18 cellular contexts compared by ENCODE assay signal in genomic region chr1:167486090-167486824, GRCh38. TPM values are rescaled to one million over a fixed set of nuclear protein-coding genes. Genes with fewer than 3 reads are reported as not detected.
DNase-seq lines count a peak whose midpoint lies in the region; ATAC-seq and TF ChIP-seq lines count a peak whose summit lies in the region.
"Had no signal": no experiment of that assay in that cellular context is flagged by ENCODE, and none has a peak within 500 bp of the region (broad histone marks: within the 10 kb centered on the region; RNA-seq: fewer than 3 reads in every experiment).

No MANE protein-coding gene starts in this region.

- DNase-seq in left ventricle myocardium inferior (peak; percentile 26), right atrium auricular region (ENCODE audit: low spot score) (no peak), brain microvascular endothelial cell (peak; percentile 20), inferior parietal cortex (ENCODE audit: extremely low spot score) (no peak), NOMO-1 (lab: John Stamatoyannopoulos, UW; ENCODE audit: unreplicated experiment in 2 of 2) (no peak), iPS-NIHi7 (ENCODE audit: extremely low spot score) (no peak)
- DNase-seq: activated CD4-positive, alpha-beta T cell treated with anti-CD3 and anti-CD28 coated beads, Interleukin-2, amount 50 U/mL, for 4 hours; AML-193; NCI-H1092; NCI-H226; stimulated activated CD8-positive, alpha-beta memory T cell treated with anti-CD3 and anti-CD28 coated beads, Interleukin-4, amount 100 ng/mL, for 48 hours had no signal

- H3K4me3 ChIP-seq in left ventricle myocardium inferior, result no peak overlapping the region
- no peak overlapping the region for H3K4me3 ChIP-seq in right atrium auricular region
- no peak overlapping the region for H3K4me3 ChIP-seq in brain microvascular endothelial cell (ENCODE audit: low read depth, low read length)
- no peak overlapping the region for H3K4me3 ChIP-seq in mucosa of rectum (ENCODE audit: low read length in 2 of 2)
- H3K4me3 ChIP-seq: GM12878, heart right ventricle, left lung had no signal

- ATAC-seq in HG03196 (IDR thresholded peaks at IDR 0.05; ENCODE audit: unreplicated experiment), result no peak
- ATAC-seq: GM12878, left lung had no signal

- H3K9me3 ChIP-seq in left ventricle myocardium inferior (replicated peaks), result no peaks in the 10 kb centered on the region
- H3K9me3 ChIP-seq in right atrium auricular region, result no peaks in the 10 kb centered on the region
- H3K9me3 ChIP-seq in mucosa of rectum (ENCODE audit: control insufficient read depth in 2 of 2, low read length in 2 of 2), result no peaks in the 10 kb centered on the region
- H3K9me3 ChIP-seq: heart right ventricle, left lung had no signal

- H3K27me3 ChIP-seq in left ventricle myocardium inferior (ENCODE audit: low read depth) (no peaks in the 10 kb centered on the region), right atrium auricular region (no peaks in the 10 kb centered on the region), brain microvascular endothelial cell (replicated peaks) (no peaks in the 10 kb centered on the region), mucosa of rectum (ENCODE audit: control insufficient read depth in 2 of 2, insufficient read depth in 2 of 2, low read length in 2 of 2) (no peaks in the 10 kb centered on the region)
- H3K27me3 ChIP-seq: left lung had no signal

- in situ Hi-C loops in brain microvascular endothelial cell (cut with HindIII; ENCODE audit: low pct_ligation_motif_present, low sequenced_read_pairs), result no loop called here

- H3K36me3 ChIP-seq in left ventricle myocardium inferior (no peaks in the 10 kb centered on the region), right atrium auricular region (no peaks in the 10 kb centered on the region), brain microvascular endothelial cell (replicated peaks) (no peaks in the 10 kb centered on the region), mucosa of rectum (ENCODE audit: control insufficient read depth in 2 of 2, insufficient read depth in 2 of 2, low read length in 2 of 2) (no peaks in the 10 kb centered on the region)
- H3K36me3 ChIP-seq: heart right ventricle, left lung had no signal

- TF ChIP-seq CTCF in left ventricle myocardium inferior (IDR thresholded peaks at IDR 0.05; ENCODE audit: borderline replicate concordance) (no peak), right atrium auricular region (IDR thresholded peaks at IDR 0.05) (no peak), brain microvascular endothelial cell (IDR thresholded peaks at IDR 0.05; ENCODE audit: low read depth, low read length, missing control alignments) (no peak)

- no peak overlapping the region for H3K9ac ChIP-seq in mucosa of rectum (ENCODE audit: low read depth in 1 of 2, low read length in 2 of 2)
- H3K9ac ChIP-seq: parathyroid adenoma had no signal

- H3K27ac ChIP-seq in left ventricle myocardium inferior (replicated peaks) (no peak overlapping the region), right atrium auricular region (no peak overlapping the region), brain microvascular endothelial cell (no peak overlapping the region), mucosa of rectum (ENCODE audit: low read depth in 2 of 2, low read length in 2 of 2) (peak overlapping the region; percentile 23 to 37)
- H3K27ac ChIP-seq: left lung, parathyroid adenoma had no signal

- H3K4me1 ChIP-seq in left ventricle myocardium inferior (no peaks in the 10 kb centered on the region), right atrium auricular region (no peaks in the 10 kb centered on the region), mucosa of rectum (ENCODE audit: control insufficient read depth in 2 of 2, insufficient read depth in 2 of 2, low read length in 2 of 2) (peaks cover 2 to 3% of the 10 kb centered on the region in 2 donors)
- H3K4me1 ChIP-seq: parathyroid adenoma had no signal

- intact Hi-C loops in left ventricle myocardium inferior (cut with micrococcal nuclease), result no loop called here

RNA-seq across cellular contexts. Expression of gene CD247, which starts 32.1 kb away (rescaled TPM):
- total RNA-seq in left ventricle myocardium inferior (0.82 TPM), right atrium auricular region (1 to 10 TPM in 1 of 2 donors, under 1 TPM in 1; 0.79 to 1.1 TPM)
- total RNA-seq: astrocyte had no signal

Comparison
In these comparisons a context has a peak if more than half of its experiments do, and no peak if none do; other contexts are left out.
1. DNase-seq: peak in left ventricle myocardium inferior (single experiment) and brain microvascular endothelial cell (single experiment); none in right atrium auricular region (single experiment), inferior parietal cortex (single experiment), NOMO-1 (0 of 2) and iPS-NIHi7 (single experiment).
2. H3K27ac ChIP-seq: peak in mucosa of rectum (2 of 2); none in left ventricle myocardium inferior (single experiment), right atrium auricular region (0 of 2) and brain microvascular endothelial cell (single experiment).